In genomic region chr7:102546353-102546752, GRCh38 we compare ENCODE assay signal across 1 cellular context.
A peak's percentile ranks its signal among the peaks of the same experiment; 100 is the strongest.
TF ChIP-seq lines count a peak whose summit lies in the region.

No MANE protein-coding gene starts in this region.

TF ChIP-seq in GM12878, 131 proteins besides CTCF, POLR2A, EP300 and RAD21:
- TF ChIP-seq EED (IDR thresholded peaks at IDR 0.05; ENCODE audit: low read depth) = 0 out of 2 replicates have a peak, but pooled peaks have one; percentile 39
- TF ChIP-seq JUNB (IDR thresholded peaks at IDR 0.05) = peak; percentile 36; the same call in 1 of the 2 replicates
TF ChIP-seq in GM12878: peak in this region for 2; not testable (repeated sequence) for 129.
